In the genomic region with DNA sequence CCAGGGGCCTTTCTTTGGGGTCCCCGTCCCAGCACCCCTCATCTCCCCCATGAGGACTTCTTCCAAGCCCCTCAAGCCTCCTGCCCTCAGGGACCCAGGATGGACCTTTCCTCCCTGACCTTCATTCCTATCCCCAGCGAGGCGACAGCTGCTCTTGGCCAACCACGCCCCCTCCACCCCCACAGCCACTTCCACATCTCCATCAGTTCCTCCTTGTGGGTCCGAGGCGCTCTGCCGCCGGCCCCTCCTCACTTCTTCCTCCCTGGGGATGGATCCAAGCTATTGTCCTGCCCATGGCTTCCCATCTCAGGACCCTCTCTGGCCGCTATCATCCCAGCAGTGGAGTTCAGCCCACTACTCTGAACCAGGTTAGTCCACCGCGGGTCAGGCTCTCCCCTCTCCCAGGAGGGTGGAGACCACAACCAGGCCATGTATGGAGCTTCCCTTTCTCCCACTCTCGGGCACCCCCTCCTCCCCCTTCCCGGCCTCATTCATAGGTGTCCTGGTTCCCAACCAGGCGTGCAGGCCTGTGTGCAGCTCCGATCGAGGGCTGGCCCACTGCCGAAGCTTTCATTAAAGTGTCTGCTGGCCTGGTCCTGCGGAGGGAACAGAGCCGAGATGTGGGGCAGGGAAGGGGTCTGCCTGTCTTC, we compare ENCODE assay signal across 10 cellular contexts. TPM values are rescaled to one million over a fixed set of nuclear protein-coding genes. Genes with fewer than 3 reads are reported as not detected.
DNase-seq lines count a peak whose midpoint lies in the region; ATAC-seq and TF ChIP-seq lines count a peak whose summit lies in the region.
"Had no signal": no experiment of that assay in that cellular context is flagged by ENCODE, and none has a peak within 500 bp of the region (broad histone marks: within the 10 kb centered on the region; RNA-seq: fewer than 3 reads in every experiment).

No MANE protein-coding gene starts in this region.

- H3K9me3 Mint-ChIP-seq in activated naive CD4-positive, alpha-beta T cell treated with anti-CD3 and anti-CD28 coated beads, Interleukin-2, amount 10 ng/mL, durations not matched to agents 7 days and 5 days = no peaks in the 10 kb centered on the region
- no peaks in the 10 kb centered on the region for H3K9me3 Mint-ChIP-seq in mesothelial cell of epicardium

- CTCF ChIA-PET in activated naive CD4-positive, alpha-beta T cell treated with anti-CD3 and anti-CD28 coated beads, Interleukin-2, amount 10 ng/mL, durations not matched to agents 7 days and 5 days (lab: Charles Lee) = interaction anchor here (9.4 kb wide), 1 partner anchor 106 kb away, joined by 78 read pairs; no protein-coding TSS in a partner anchor

- DNase-seq in activated naive CD4-positive, alpha-beta T cell treated with anti-CD3 and anti-CD28 coated beads, Interleukin-2, amount 10 ng/mL, durations not matched to agents 7 days and 5 days = no peak
- no peak for DNase-seq in activated naive CD4-positive, alpha-beta T cell treated with anti-CD3 and anti-CD28 coated beads, Interleukin-2, amount 50 U/mL, for 16 hours
- DNase-seq in adrenal gland (peak in 5 of 7 donors; percentile 44 to 76 (median 49)), mesothelial cell of epicardium (ENCODE audit: low spot score in 2 of 2, unreplicated experiment in 2 of 2) (no peak), vagina (ENCODE audit: extremely low spot score in 2 of 2) (no peak), NCI-H2171 (lab: John Stamatoyannopoulos, UW) (no peak), DMS153 treated with DMSO at 0.1 percent for 48 hours (lab: John Stamatoyannopoulos, UW; ENCODE audit: unreplicated experiment) (no peak)
- DNase-seq: NCI-H1092 treated with DMSO at 0.1 percent for 48 hours; stimulated activated CD4-positive, alpha-beta T cell treated with anti-CD3 and anti-CD28 coated beads, Interleukin-2, amount 100 ng/mL, for 24 hours had no signal

- 47 to 66% (median 57%) methylated on average over 17 to 19 of the region's 19 CpGs for WGBS in adrenal gland, 4 donors

- H3K9me3 ChIP-seq in adrenal gland (replicated peaks in 1 of 3) (no peaks in the 10 kb centered on the region), vagina (no peaks in the 10 kb centered on the region)

- H3K36me3 ChIP-seq in adrenal gland (replicated peaks in 1 of 2) (no peaks in the 10 kb centered on the region), vagina (no peaks in the 10 kb centered on the region)

- peaks cover 15 to 20% of the 10 kb centered on the region in 2 donors for H3K4me1 ChIP-seq in adrenal gland (replicated peaks in 1 of 2)
- H3K4me1 ChIP-seq in vagina = peaks cover 38% of the 10 kb centered on the region

- peak overlapping the region; percentile 60 for H3K4me3 Mint-ChIP-seq in activated naive CD4-positive, alpha-beta T cell treated with anti-CD3 and anti-CD28 coated beads, Interleukin-2, amount 10 ng/mL, durations not matched to agents 7 days and 5 days
- H3K4me3 Mint-ChIP-seq in mesothelial cell of epicardium = peak overlapping the region; percentile 52

- no peaks in the 10 kb centered on the region for H3K27me3 ChIP-seq in adrenal gland
- H3K27me3 ChIP-seq in vagina = no peaks in the 10 kb centered on the region

- TF ChIP-seq CTCF in adrenal gland (IDR thresholded peaks at IDR 0.05) = no peak
- no peak for TF ChIP-seq CTCF in mesothelial cell of epicardium (IDR thresholded peaks at IDR 0.05; ENCODE audit: unreplicated experiment)
- no peak for TF ChIP-seq CTCF in vagina (IDR thresholded peaks at IDR 0.05)

- intact Hi-C loops in adrenal gland (cut with DNase I) (loop anchor here in 1 of 2 donors (10.0 kb wide), 1 partner anchor 170 kb away; no protein-coding TSS in a partner anchor), vagina (cut with DNase I) (loop anchor here (5.0 kb wide), 1 partner anchor 107 kb away; no protein-coding TSS in a partner anchor)

- ATAC-seq in HG03442 (IDR thresholded peaks at IDR 0.05; ENCODE audit: unreplicated experiment) = no peak

- H3K4me1 Mint-ChIP-seq in activated naive CD4-positive, alpha-beta T cell treated with anti-CD3 and anti-CD28 coated beads, Interleukin-2, amount 10 ng/mL, durations not matched to agents 7 days and 5 days = peaks cover 19% of the 10 kb centered on the region
- peaks cover 13% of the 10 kb centered on the region for H3K4me1 Mint-ChIP-seq in mesothelial cell of epicardium

- H3K27ac ChIP-seq in adrenal gland (peak overlapping the region in 3 of 5 donors; percentile 20 to 96 (median 90)), vagina (peak overlapping the region; percentile 84)

- H3K4me3 ChIP-seq in adrenal gland = peak overlapping the region in 1 of 4 donors; percentile 91
- H3K4me3 ChIP-seq in vagina = no peak overlapping the region

- TF ChIP-seq POLR2A in adrenal gland (IDR thresholded peaks at IDR 0.05) (no peak), vagina (IDR thresholded peaks at IDR 0.05) (no peak)

- H3K27ac Mint-ChIP-seq in activated naive CD4-positive, alpha-beta T cell treated with anti-CD3 and anti-CD28 coated beads, Interleukin-2, amount 10 ng/mL, durations not matched to agents 7 days and 5 days = no peak overlapping the region
- H3K27ac Mint-ChIP-seq in mesothelial cell of epicardium = peak overlapping the region; percentile 53

- H3K27me3 Mint-ChIP-seq in activated naive CD4-positive, alpha-beta T cell treated with anti-CD3 and anti-CD28 coated beads, Interleukin-2, amount 10 ng/mL, durations not matched to agents 7 days and 5 days = peaks cover 70% of the 10 kb centered on the region
- peaks cover 2% of the 10 kb centered on the region for H3K27me3 Mint-ChIP-seq in mesothelial cell of epicardium (ENCODE audit: low read depth)

- H3K36me3 Mint-ChIP-seq in activated naive CD4-positive, alpha-beta T cell treated with anti-CD3 and anti-CD28 coated beads, Interleukin-2, amount 10 ng/mL, durations not matched to agents 7 days and 5 days = no peaks in the 10 kb centered on the region
- H3K36me3 Mint-ChIP-seq in mesothelial cell of epicardium = no peaks in the 10 kb centered on the region

RNA-seq across cellular contexts. Expression of a gene that starts 1.7 kb away (rescaled TPM):
- total RNA-seq in adrenal gland (10 to 100 TPM in 1 of 8 donors, 1 to 10 TPM in 7; 3.8 to 22.8 (median 5.5) TPM), mesothelial cell of epicardium (7.9 to 8.2 TPM (median 8.2 TPM) in 3 replicates), vagina (8.8 TPM)
- polyA plus RNA-seq in adrenal gland = 1 to 10 TPM in 2 of 3 donors, under 1 TPM in 1; 0.90 to 8.4 (median 4.7) TPM

Comparison
In these comparisons a context has a peak if more than half of its experiments do, and no peak if none do; other contexts are left out.
1. DNase-seq: peak in adrenal gland (5 of 7); none in activated naive CD4-positive, alpha-beta T cell treated with anti-CD3 and anti-CD28 coated beads, Interleukin-2, amount 10 ng/mL, durations not matched to agents 7 days and 5 days (single experiment), activated naive CD4-positive, alpha-beta T cell treated with anti-CD3 and anti-CD28 coated beads, Interleukin-2, amount 50 U/mL, for 16 hours (single experiment), mesothelial cell of epicardium (0 of 2), vagina (0 of 2), NCI-H2171 (single experiment) and DMS153 treated with DMSO at 0.1 percent for 48 hours (single experiment).